8 cellular contexts compared by ENCODE assay signal in genomic region chr11:534197-534591, GRCh38. TPM values are rescaled to one million over a fixed set of nuclear protein-coding genes. Genes with fewer than 3 reads are reported as not detected.
DNase-seq lines count a peak whose midpoint lies in the region; ATAC-seq and TF ChIP-seq lines count a peak whose summit lies in the region.

No MANE protein-coding gene starts in this region.

- no peak for ATAC-seq in activated naive CD8-positive, alpha-beta T cell treated with anti-CD3 and anti-CD28 coated beads, Interleukin-2, amount 50 U/mL, for 24 hours

- H3K4me1 ChIP-seq in HUES48 (ENCODE audit: control insufficient read depth, insufficient read depth, low read length) (peaks cover 8% of the 10 kb centered on the region), stomach (peaks cover 38 to 50% (median 49%) of the 10 kb centered on the region in 4 donors)

- no peak for TF ChIP-seq EP300 in stomach (IDR thresholded peaks at IDR 0.05)

- H3K36me3 Mint-ChIP-seq in activated naive CD8-positive, alpha-beta T cell treated with anti-CD3 and anti-CD28 coated beads, Interleukin-2, amount 50 U/mL, for 24 hours (ENCODE audit: low read depth), result peaks cover 2% of the 10 kb centered on the region
- H3K36me3 Mint-ChIP-seq in immature natural killer cell, result no peaks in the 10 kb centered on the region

- in situ Hi-C loops in GM13976 (cut with MboI; ENCODE audit: low sequenced_read_pairs, unreplicated experiment), result no loop called here

- peaks cover 26% of the 10 kb centered on the region for H3K36me3 ChIP-seq in HUES48 (ENCODE audit: control insufficient read depth, insufficient read depth, low read length)
- H3K36me3 ChIP-seq in stomach, result peaks cover 13 to 36% (median 33%) of the 10 kb centered on the region in 4 donors

- no peaks in the 10 kb centered on the region for H3K9me3 Mint-ChIP-seq in activated naive CD8-positive, alpha-beta T cell treated with anti-CD3 and anti-CD28 coated beads, Interleukin-2, amount 50 U/mL, for 24 hours
- no peaks in the 10 kb centered on the region for H3K9me3 Mint-ChIP-seq in immature natural killer cell

- no peaks in the 10 kb centered on the region for H3K9me3 ChIP-seq in HUES48 (ENCODE audit: control insufficient read depth, insufficient read depth, low read length)
- no peaks in the 10 kb centered on the region for H3K9me3 ChIP-seq in stomach

- peaks cover 17% of the 10 kb centered on the region for H3K4me1 Mint-ChIP-seq in activated naive CD8-positive, alpha-beta T cell treated with anti-CD3 and anti-CD28 coated beads, Interleukin-2, amount 50 U/mL, for 24 hours
- peaks cover 6 to 20% of the 10 kb centered on the region in 2 donors for H3K4me1 Mint-ChIP-seq in immature natural killer cell

- no peak overlapping the region for H3K9ac ChIP-seq in HUES48 (ENCODE audit: low read depth, low read length)

- H3K27me3 Mint-ChIP-seq in activated naive CD8-positive, alpha-beta T cell treated with anti-CD3 and anti-CD28 coated beads, Interleukin-2, amount 50 U/mL, for 24 hours, result no peaks in the 10 kb centered on the region
- peaks cover 4 to 8% (median 5%) of the 10 kb centered on the region in 3 donors for H3K27me3 Mint-ChIP-seq in immature natural killer cell (ENCODE audit: low read depth in 3 of 3)

- intact Hi-C loops in stomach (cut with DNase I; ENCODE audit: low total_unique reads), result no loop called here

- no peak for TF ChIP-seq POLR2A in stomach (IDR thresholded peaks at IDR 0.05)

- TF ChIP-seq CTCF in stomach (IDR thresholded peaks at IDR 0.05), result no peak
- no peak for TF ChIP-seq CTCF in GM13976 (IDR thresholded peaks at IDR 0.05; ENCODE audit: borderline replicate concordance, control extremely low read depth, extremely low read depth, insufficient read depth, missing control alignments)

- H3K27ac Mint-ChIP-seq in activated naive CD8-positive, alpha-beta T cell treated with anti-CD3 and anti-CD28 coated beads, Interleukin-2, amount 50 U/mL, for 24 hours, result no peak overlapping the region
- H3K27ac Mint-ChIP-seq in immature natural killer cell, result no peak overlapping the region

- peak overlapping the region; percentile 74 for H3K4me3 Mint-ChIP-seq in activated naive CD8-positive, alpha-beta T cell treated with anti-CD3 and anti-CD28 coated beads, Interleukin-2, amount 50 U/mL, for 24 hours
- peak overlapping the region; percentile 30 to 63 (median 55) for H3K4me3 Mint-ChIP-seq in immature natural killer cell

- no peak for DNase-seq in activated naive CD8-positive, alpha-beta T cell treated with anti-CD3 and anti-CD28 coated beads, Interleukin-2, amount 50 U/mL, for 24 hours
- DNase-seq in immature natural killer cell (no peak), stomach (no peak), ureter (ENCODE audit: low spot score) (no peak), DMS53 treated with DMSO at 0.1 percent for 48 hours (lab: John Stamatoyannopoulos, UW; ENCODE audit: unreplicated experiment) (no peak), GM13976 (ENCODE audit: low spot score) (no peak), NCI-H748 treated with DMSO at 0.1 percent for 48 hours (lab: John Stamatoyannopoulos, UW) (no peak)

- 60 to 75% (median 71%) methylated on average over 17 to 19 of the region's 19 CpGs for WGBS in stomach, 5 donors

- peak overlapping the region; percentile 79 for H3K4me3 ChIP-seq in HUES48 (ENCODE audit: low read depth, low read length)
- peak overlapping the region; percentile 65 to 91 (median 86) for H3K4me3 ChIP-seq in stomach

- H3K27ac ChIP-seq in HUES48 (ENCODE audit: low read depth, low read length) (no peak overlapping the region), stomach (peak overlapping the region in 2 of 5 donors; percentile 80 to 92)

- H3K27me3 ChIP-seq in HUES48 (ENCODE audit: control insufficient read depth, insufficient read depth, low read length) (peaks cover 19% of the 10 kb centered on the region), stomach (peaks cover 0 to 22% (median 0%) of the 10 kb centered on the region in 3 donors)

RNA-seq across cellular contexts. Expression of gene HRAS, which starts 1.2 kb away (rescaled TPM):
- polyA plus RNA-seq in immature natural killer cell, result 10 to 100 TPM; 16.7 to 26.8 (median 18.6) TPM
- 10 to 100 TPM; 14.2 to 87.5 (median 21.6) TPM for total RNA-seq in stomach
- polyA plus RNA-seq in stomach, result 100 to 1,000 TPM; 108 to 181 (median 131) TPM
- total RNA-seq in ureter, result 85.3 TPM

RNA-seq across cellular contexts. Expression of gene LRRC56, which starts 3.1 kb away (rescaled TPM):
- polyA plus RNA-seq in immature natural killer cell (under 1 TPM in 2 of 3 donors, not detected in 1; 0.27 to 0.89 TPM), stomach (1 to 10 TPM; 2.1 to 2.9 (median 2.9) TPM)
- total RNA-seq in stomach (1 to 10 TPM in 3 of 5 donors, under 1 TPM in 1, not detected in 1; 0.18 to 8.1 (median 3.3) TPM), ureter (3.4 TPM)

RNA-seq across cellular contexts. Expression of gene LMNTD2, which starts 26.3 kb away (rescaled TPM):
- under 1 TPM; 0.54 to 0.95 (median 0.66) TPM for polyA plus RNA-seq in immature natural killer cell
- 10 to 100 TPM in 3 of 5 donors, 1 to 10 TPM in 1, under 1 TPM in 1; 0.55 to 92.7 (median 12.8) TPM for total RNA-seq in stomach
- 1 to 10 TPM; 6.3 to 9.2 (median 7.2) TPM for polyA plus RNA-seq in stomach
- 8.8 TPM for total RNA-seq in ureter

RNA-seq across cellular contexts. Expression of gene RASSF7, which starts 26.6 kb away (rescaled TPM):
- 10 to 100 TPM; 20.3 to 31.9 (median 31.5) TPM for polyA plus RNA-seq in immature natural killer cell
- total RNA-seq in stomach, result 100 to 1,000 TPM in 2 of 5 donors, 10 to 100 TPM in 3; 16.7 to 330 (median 86.6) TPM
- 100 to 1,000 TPM in 2 of 3 donors, 10 to 100 TPM in 1; 73.0 to 121 (median 103) TPM for polyA plus RNA-seq in stomach
- total RNA-seq in ureter, result 54.9 TPM

RNA-seq across cellular contexts. Expression of gene RNH1, which starts 27.2 kb away (rescaled TPM):
- polyA plus RNA-seq in immature natural killer cell (100 to 1,000 TPM; 164 to 180 (median 168) TPM), stomach (100 to 1,000 TPM in 2 of 3 donors, 10 to 100 TPM in 1; 95.3 to 149 (median 106) TPM)
- total RNA-seq in stomach (100 to 1,000 TPM in 4 of 5 donors, 10 to 100 TPM in 1; 61.3 to 260 (median 137) TPM), ureter (182 TPM)
